10 cellular contexts compared by ENCODE assay signal in genomic region chr3:194688946-194689345, GRCh38. TPM values are rescaled to one million over a fixed set of nuclear protein-coding genes. Genes with fewer than 3 reads are reported as not detected.
A peak's percentile ranks its signal among the peaks of the same experiment; 100 is the strongest.
DNase-seq lines count a peak whose midpoint lies in the region; ATAC-seq and TF ChIP-seq lines count a peak whose summit lies in the region.
"Had no signal": no experiment of that assay in that cellular context is flagged by ENCODE, and none has a peak within 500 bp of the region (broad histone marks: within the 10 kb centered on the region; RNA-seq: fewer than 3 reads in every experiment).

No MANE protein-coding gene starts in this region.

- WGBS in heart left ventricle, 4 donors = 46 to 56% (median 51%) methylated on average over 6 of the region's 6 CpGs
- 68% methylated on average over 6 of the region's 6 CpGs for WGBS in mesenchymal stem cell
- whole genome bisulfite sequencing in upper lobe of left lung, 2 donors = 63 to 67% methylated on average over 6 of the region's 6 CpGs
- 49 to 62% methylated on average over 6 of the region's 6 CpGs for WGBS in testis, 2 donors

- H3K14ac ChIP-seq in mesenchymal stem cell (ENCODE audit: low read length in 2 of 2) = no peak overlapping the region

- no peak overlapping the region for H2BK15ac ChIP-seq in mesenchymal stem cell (ENCODE audit: low read depth, poor library complexity, severe bottlenecking)

- H3K36me3 Mint-ChIP-seq in activated naive CD8-positive, alpha-beta T cell treated with anti-CD3 and anti-CD28 coated beads, Interleukin-2, amount 50 U/mL, for 24 hours (ENCODE audit: low read depth) = no peaks in the 10 kb centered on the region

- no peak for TF ChIP-seq CTCF in heart left ventricle (IDR thresholded peaks at IDR 0.05)
- no peak for TF ChIP-seq CTCF in upper lobe of left lung (IDR thresholded peaks at IDR 0.05)
- TF ChIP-seq CTCF in testis (IDR thresholded peaks at IDR 0.05) = no peak

- H3K27ac ChIP-seq in heart left ventricle (peak overlapping the region in 11 of 12 donors; percentile 84 to 94 (median 91)), mesenchymal stem cell (ENCODE audit: low read length, poor library complexity, severe bottlenecking) (no peak overlapping the region), upper lobe of left lung (peak overlapping the region; percentile 41 to 86 (median 67)), testis (peak overlapping the region in 1 of 2 donors; percentile 3)

- H3K4me1 ChIP-seq in heart left ventricle (peaks cover 0 to 62% (median 46%) of the 10 kb centered on the region in 12 donors), mesenchymal stem cell (ENCODE audit: control insufficient read depth, insufficient read depth, low read depth, low read length) (peaks cover 41% of the 10 kb centered on the region), upper lobe of left lung (peaks cover 38 to 57% (median 52%) of the 10 kb centered on the region in 4 donors), testis (peaks cover 24% of the 10 kb centered on the region)

- H3K9me3 ChIP-seq in heart left ventricle (no peaks in the 10 kb centered on the region), mesenchymal stem cell (ENCODE audit: control insufficient read depth, low read length) (no peaks in the 10 kb centered on the region), upper lobe of left lung (no peaks in the 10 kb centered on the region), testis (no peaks in the 10 kb centered on the region)

- H3K27ac Mint-ChIP-seq in activated naive CD8-positive, alpha-beta T cell treated with anti-CD3 and anti-CD28 coated beads, Interleukin-2, amount 50 U/mL, for 24 hours = no peak overlapping the region

- no peak overlapping the region for H3K4ac ChIP-seq in mesenchymal stem cell (ENCODE audit: low read depth in 1 of 2, low read length in 2 of 2)

- peak overlapping the region; percentile 85 for H2BK120ac ChIP-seq in mesenchymal stem cell (ENCODE audit: low read depth, low read length)

- ATAC-seq in heart left ventricle (no peak), left ventricle myocardium superior (no peak), upper lobe of left lung (ENCODE audit: low FRiP score in 2 of 2) (no peak)
- ATAC-seq in activated naive CD8-positive, alpha-beta T cell treated with anti-CD3 and anti-CD28 coated beads, Interleukin-2, amount 50 U/mL, for 24 hours = no peak
- ATAC-seq: activated CD4-positive, CD25-positive, alpha-beta regulatory T cell treated with anti-CD3 and anti-CD28 coated beads, Interleukin-2, amount 50 U/mL, for 24 hours had no signal

- no peak overlapping the region for H2BK5ac ChIP-seq in mesenchymal stem cell (ENCODE audit: low read depth, low read length, poor library complexity, severe bottlenecking)

- H2BK12ac ChIP-seq in mesenchymal stem cell (ENCODE audit: low read length in 2 of 2) = peak overlapping the region in 1 of 2 experiments; percentile 52

- peak overlapping the region in 1 of 2 experiments; percentile 12 for H3K18ac ChIP-seq in mesenchymal stem cell (ENCODE audit: low read depth in 1 of 2, low read length in 2 of 2)

- TF ChIP-seq POLR2A in heart left ventricle (IDR thresholded peaks at IDR 0.05) = no peak
- TF ChIP-seq POLR2A in upper lobe of left lung (IDR thresholded peaks at IDR 0.05) = no peak
- TF ChIP-seq POLR2A in testis (IDR thresholded peaks at IDR 0.05) = no peak

- peaks cover 1% of the 10 kb centered on the region for H3K79me1 ChIP-seq in mesenchymal stem cell (replicated peaks; ENCODE audit: low read length, poor library complexity, severe bottlenecking)

- peak overlapping the region; percentile 67 for H4K91ac ChIP-seq in mesenchymal stem cell (ENCODE audit: low read length)

- H3K4me3 ChIP-seq in heart left ventricle = peak overlapping the region in 10 of 12 donors; percentile 24 to 96 (median 82)
- H3K4me3 ChIP-seq in mesenchymal stem cell (ENCODE audit: insufficient read depth in 1 of 2, low read depth in 1 of 2, low read length in 2 of 2) = peak overlapping the region in 1 of 2 experiments; percentile 91
- peak overlapping the region in 2 of 4 donors; percentile 14 to 75 for H3K4me3 ChIP-seq in upper lobe of left lung
- no peak overlapping the region for H3K4me3 ChIP-seq in testis

- H3K4me2 ChIP-seq in mesenchymal stem cell (ENCODE audit: low read length, poor library complexity, severe bottlenecking) = no peak overlapping the region

- H3K4me3 Mint-ChIP-seq in activated naive CD8-positive, alpha-beta T cell treated with anti-CD3 and anti-CD28 coated beads, Interleukin-2, amount 50 U/mL, for 24 hours = peak overlapping the region; percentile 27

- peaks cover 23% of the 10 kb centered on the region for H3K27me3 Mint-ChIP-seq in activated naive CD8-positive, alpha-beta T cell treated with anti-CD3 and anti-CD28 coated beads, Interleukin-2, amount 50 U/mL, for 24 hours

- H3K4me1 Mint-ChIP-seq in activated naive CD8-positive, alpha-beta T cell treated with anti-CD3 and anti-CD28 coated beads, Interleukin-2, amount 50 U/mL, for 24 hours = peaks cover 62% of the 10 kb centered on the region

- H3K9me3 Mint-ChIP-seq in activated naive CD8-positive, alpha-beta T cell treated with anti-CD3 and anti-CD28 coated beads, Interleukin-2, amount 50 U/mL, for 24 hours = no peaks in the 10 kb centered on the region

- H3K27me3 ChIP-seq in heart left ventricle = no peaks in the 10 kb centered on the region
- peaks cover 0 to 19% of the 10 kb centered on the region in 2 experiments for H3K27me3 ChIP-seq in mesenchymal stem cell (ENCODE audit: control insufficient read depth in 1 of 2, insufficient read depth in 1 of 2, low read length in 2 of 2)
- H3K27me3 ChIP-seq in upper lobe of left lung = no peaks in the 10 kb centered on the region
- H3K27me3 ChIP-seq in testis = no peaks in the 10 kb centered on the region

- H4K8ac ChIP-seq in mesenchymal stem cell (ENCODE audit: low read length) = no peak overlapping the region

- TF ChIP-seq EP300 in upper lobe of left lung (IDR thresholded peaks at IDR 0.05) = no peak

- DNase-seq in heart left ventricle = no peak
- no peak for DNase-seq in left ventricle myocardium superior
- no peak for DNase-seq in activated naive CD8-positive, alpha-beta T cell treated with anti-CD3 and anti-CD28 coated beads, Interleukin-2, amount 50 U/mL, for 24 hours
- DNase-seq in mesenchymal stem cell = no peak
- DNase-seq in upper lobe of left lung = no peak
- no peak for DNase-seq in SW480 (ENCODE audit: low spot score)
- no peak for DNase-seq in NCI-H82 treated with DMSO at 0.1 percent for 48 hours (lab: John Stamatoyannopoulos, UW; ENCODE audit: unreplicated experiment)
- DNase-seq in testis = no peak
- DNase-seq: stimulated activated CD4-positive, alpha-beta T cell treated with anti-CD3 and anti-CD28 coated beads, Interleukin-1b, Interleukin-23, amount 100 ng/mL, for 48 hours had no signal

- no peak overlapping the region for H2AK5ac ChIP-seq in mesenchymal stem cell (ENCODE audit: low read length, severe bottlenecking)

- intact Hi-C loops in heart left ventricle (cut with DNase I) = loop anchor here (5.0 to 10.0 kb wide), 15 partner anchors 78 to 836 kb away; no protein-coding TSS in a partner anchor
- intact Hi-C loops in left ventricle myocardium superior (cut with micrococcal nuclease) = loop anchor here (5.0 kb wide), 1 partner anchor 413 kb away; no protein-coding TSS in a partner anchor
- intact Hi-C loops in testis (cut with DNase I; ENCODE audit: low total_unique reads) = loop anchor here (5.0 kb wide), 2 partner anchors 413 to 568 kb away; no protein-coding TSS in a partner anchor

- no peak overlapping the region for H3K23ac ChIP-seq in mesenchymal stem cell (ENCODE audit: low read length in 2 of 2)

- H3K9ac ChIP-seq in mesenchymal stem cell (ENCODE audit: low read length) = peak overlapping the region; percentile 91

- H3K36me3 ChIP-seq in heart left ventricle (peaks cover 0 to 8% (median 0%) of the 10 kb centered on the region in 9 donors), mesenchymal stem cell (ENCODE audit: control insufficient read depth in 1 of 2, insufficient read depth in 2 of 2, low read depth in 1 of 2, low read length in 2 of 2) (peaks cover 5 to 10% of the 10 kb centered on the region in 2 experiments), upper lobe of left lung (no peaks in the 10 kb centered on the region), testis (ENCODE audit: low read depth, missing control alignments) (no peaks in the 10 kb centered on the region)

- H2AFZ ChIP-seq in mesenchymal stem cell (ENCODE audit: low read depth, low read length) = no peak overlapping the region

RNA-seq across cellular contexts. Expression of gene FAM43A, which starts 3.3 kb away (rescaled TPM):
- 10 to 100 TPM; 10.5 to 34.8 (median 15.5) TPM for total RNA-seq in heart left ventricle
- 10 to 100 TPM in 1 of 2 donors, 1 to 10 TPM in 1; 7.5 to 23.1 TPM for polyA plus RNA-seq in heart left ventricle
- 13.9 TPM for total RNA-seq in left ventricle myocardium superior
- 15.4 TPM for polyA plus RNA-seq in mesenchymal stem cell (2013, experiment 1 of 2)
- polyA plus RNA-seq in mesenchymal stem cell (2013, experiment 2 of 2) = 15.3 TPM
- total RNA-seq in upper lobe of left lung = 10 to 100 TPM in 5 of 6 donors, 1 to 10 TPM in 1; 7.6 to 32.3 (median 14.4) TPM
- total RNA-seq in testis = 10 to 100 TPM; 13.1 to 22.1 TPM
- polyA plus RNA-seq in testis (ENCODE audit: insufficient read depth, low read depth, low replicate concordance) = 7.5 TPM

RNA-seq across cellular contexts. Expression of gene LSG1, which starts 17.0 kb away (rescaled TPM):
- total RNA-seq in heart left ventricle (10 to 100 TPM; 13.7 to 22.2 (median 18.9) TPM), left ventricle myocardium superior (21.4 TPM), upper lobe of left lung (10 to 100 TPM; 21.6 to 42.6 (median 34.7) TPM), testis (10 to 100 TPM; 50.5 to 56.1 TPM)
- polyA plus RNA-seq in heart left ventricle (10 to 100 TPM in 1 of 2 donors, 1 to 10 TPM in 1; 9.6 to 26.9 TPM), testis (ENCODE audit: insufficient read depth, low read depth, low replicate concordance) (47.4 TPM)
- polyA plus RNA-seq in mesenchymal stem cell (2013, experiment 1 of 2) = 21.0 TPM
- 19.0 TPM for polyA plus RNA-seq in mesenchymal stem cell (2013, experiment 2 of 2)

RNA-seq across cellular contexts. Expression of gene TMEM44, which starts 55.7 kb away (rescaled TPM):
- total RNA-seq in heart left ventricle = 1 to 10 TPM; 3.8 to 8.5 (median 4.7) TPM
- polyA plus RNA-seq in heart left ventricle = 1 to 10 TPM; 6.5 to 7.5 TPM
- 5.3 TPM for total RNA-seq in left ventricle myocardium superior
- 13.6 TPM for polyA plus RNA-seq in mesenchymal stem cell (2013, experiment 1 of 2)
- polyA plus RNA-seq in mesenchymal stem cell (2013, experiment 2 of 2) = 13.3 TPM
- 10 to 100 TPM; 12.9 to 39.3 (median 22.1) TPM for total RNA-seq in upper lobe of left lung
- 10 to 100 TPM; 10.7 to 14.9 TPM for total RNA-seq in testis
- 6.8 TPM for polyA plus RNA-seq in testis (ENCODE audit: insufficient read depth, low read depth, low replicate concordance)

Comparison
In these comparisons a context has a peak if more than half of its experiments do, and no peak if none do; other contexts are left out.
1. H3K4me3 ChIP-seq: peak in heart left ventricle (10 of 12); none in testis (0 of 2).